In genomic region chr6:43510827-43511163, GRCh38 we compare ENCODE assay signal across 8 cellular contexts. TPM values are rescaled to one million over a fixed set of nuclear protein-coding genes. Genes with fewer than 3 reads are reported as not detected.
DNase-seq lines count a peak whose midpoint lies in the region; TF ChIP-seq lines count a peak whose summit lies in the region.
"Had no signal": no experiment of that assay in that cellular context is flagged by ENCODE, and none has a peak within 500 bp of the region (broad histone marks: within the 10 kb centered on the region; RNA-seq: fewer than 3 reads in every experiment).

No MANE protein-coding gene starts in this region.

- peaks cover 29% of the 10 kb centered on the region for H3K27me3 ChIP-seq in HUES64 (ENCODE audit: insufficient read depth, low read length)
- H3K27me3 ChIP-seq in iPS-20b (ENCODE audit: insufficient read depth, low read length) = peaks cover 29% of the 10 kb centered on the region
- peaks cover 0 to 2% of the 10 kb centered on the region in 2 donors for H3K27me3 ChIP-seq in stomach smooth muscle (ENCODE audit: control insufficient read depth in 1 of 2, insufficient read depth in 2 of 2, low read length in 2 of 2)

- H3K27ac ChIP-seq in HUES64 (ENCODE audit: low read depth, low read length) (no peak overlapping the region), iPS-20b (ENCODE audit: low read length) (no peak overlapping the region), stomach smooth muscle (ENCODE audit: low read length) (peak overlapping the region; percentile 31)

- TF ChIP-seq CTCF in astrocyte of the cerebellum (IDR thresholded peaks at IDR 0.05; ENCODE audit: low read depth, low read length, missing control alignments) = no peak

- H3K9me3 ChIP-seq in HUES64 (ENCODE audit: insufficient read depth, low read depth, low read length) (no peaks in the 10 kb centered on the region), iPS-20b (ENCODE audit: insufficient read depth, low read depth, low read length) (no peaks in the 10 kb centered on the region), stomach smooth muscle (ENCODE audit: control insufficient read depth in 2 of 2, low read length in 2 of 2) (no peaks in the 10 kb centered on the region)

- 89% methylated on average over 10 of the region's 10 CpGs for WGBS in HUES64

- DNase-seq in astrocyte of the cerebellum (ENCODE audit: low read depth) = no peak
- no peak for DNase-seq in RPMI8226
- no peak for DNase-seq in NCI-H1048 (lab: John Stamatoyannopoulos, UW)
- no peak for DNase-seq in stimulated activated naive CD4-positive, alpha-beta T cell treated with Interleukin-2 at 50 U/mL for 16 hours (lab: John Stamatoyannopoulos, UW)
- DNase-seq: NCI-H1436 treated with DMSO at 0.1 percent for 48 hours had no signal

- H3K9ac ChIP-seq in HUES64 (ENCODE audit: low read depth, low read length) = no peak overlapping the region
- H3K9ac ChIP-seq in iPS-20b (ENCODE audit: low read depth, low read length) = no peak overlapping the region; the same call in 1 of the 2 replicates
- H3K9ac ChIP-seq in stomach smooth muscle (ENCODE audit: low read length in 2 of 2) = peak overlapping the region in 1 of 2 donors; percentile 71

- H3K4me1 ChIP-seq in HUES64 (ENCODE audit: insufficient read depth, low read length) (peaks cover 4% of the 10 kb centered on the region), iPS-20b (ENCODE audit: insufficient read depth, low read length) (peaks cover 1% of the 10 kb centered on the region; the same call in 1 of the 2 replicates), stomach smooth muscle (ENCODE audit: control insufficient read depth, insufficient read depth, low read length) (peaks cover 31% of the 10 kb centered on the region)

- in situ Hi-C loops in astrocyte of the cerebellum (cut with HindIII; ENCODE audit: low sequenced_read_pairs) = no loop called here

- H3K36me3 ChIP-seq in HUES64 (ENCODE audit: insufficient read depth, low read length) (peaks cover 45% of the 10 kb centered on the region), iPS-20b (ENCODE audit: insufficient read depth, low read depth, low read length) (peaks cover 43% of the 10 kb centered on the region), stomach smooth muscle (ENCODE audit: control insufficient read depth in 2 of 2, insufficient read depth in 2 of 2, low read length in 2 of 2) (peaks cover 25 to 36% of the 10 kb centered on the region in 2 donors)

- peak overlapping the region; percentile 72 for H3K4me3 ChIP-seq in HUES64 (ENCODE audit: low read length)
- H3K4me3 ChIP-seq in astrocyte of the cerebellum (ENCODE audit: low read depth, low read length) = peak overlapping the region; percentile 50
- peak overlapping the region; percentile 67; the same call in 1 of the 2 replicates for H3K4me3 ChIP-seq in iPS-20b (ENCODE audit: low read length)
- H3K4me3 ChIP-seq in stomach smooth muscle (ENCODE audit: low read length in 2 of 2) = peak overlapping the region; percentile 67 to 73

RNA-seq across cellular contexts. Expression of gene LRRC73, which starts 0.6 kb away (rescaled TPM):
- polyA plus RNA-seq in HUES64 (2013, experiment 1 of 2) = 0.30 TPM
- not detected for polyA plus RNA-seq in HUES64 (2013, experiment 2 of 2)

RNA-seq across cellular contexts. Expression of gene YIPF3, which starts 5.9 kb away (rescaled TPM):
- polyA plus RNA-seq in HUES64 (2013, experiment 1 of 2) = 62.1 TPM
- polyA plus RNA-seq in HUES64 (2013, experiment 2 of 2) = 68.8 TPM

RNA-seq across cellular contexts. Expression of gene POLR1C, which starts 6.1 kb away (rescaled TPM):
- 30.9 TPM for polyA plus RNA-seq in HUES64 (2013, experiment 1 of 2)
- 24.9 TPM for polyA plus RNA-seq in HUES64 (2013, experiment 2 of 2)

RNA-seq across cellular contexts. Expression of gene TJAP1, which starts 33.4 kb away (rescaled TPM):
- polyA plus RNA-seq in HUES64 (2013, experiment 1 of 2) = 26.0 TPM
- 25.1 TPM for polyA plus RNA-seq in HUES64 (2013, experiment 2 of 2)

RNA-seq across cellular contexts. Expression of gene DLK2, which starts 55.4 kb away (rescaled TPM):
- polyA plus RNA-seq in HUES64 (2013, experiment 1 of 2) = 0.35 TPM
- polyA plus RNA-seq in HUES64 (2013, experiment 2 of 2) = 0.38 TPM
